22 cellular contexts compared by ENCODE assay signal in genomic region chr13:110450016-110450900, GRCh38.
A peak's percentile ranks its signal among the peaks of the same experiment; 100 is the strongest.
DNase-seq lines count a peak whose midpoint lies in the region; ATAC-seq, FAIRE-seq and TF ChIP-seq lines count a peak whose summit lies in the region.
"Had no signal": no experiment of that assay in that cellular context is flagged by ENCODE, and none has a peak within 500 bp of the region (broad histone marks: within the 10 kb centered on the region; RNA-seq: fewer than 3 reads in every experiment).

No MANE protein-coding gene starts in this region.

- H3K27ac Mint-ChIP-seq in Caco-2 (ENCODE audit: unreplicated experiment) = peak overlapping the region; percentile 89
- H3K27ac Mint-ChIP-seq in activated CD8-positive, alpha-beta T cell treated with anti-CD3 and anti-CD28 coated beads, Interleukin-2, amount 10 ng/mL, durations not matched to agents 7 days and 5 days = no peak overlapping the region
- H3K27ac Mint-ChIP-seq: CD4-positive, CD25-positive, alpha-beta regulatory T cell; HFFc6 had no signal

- intact Hi-C loops in Caco-2 (cut with micrococcal nuclease; ENCODE audit: unreplicated experiment) = no loop called here
- intact Hi-C loops in kidney (cut with DNase I) = no loop called here

- no peak for TF ChIP-seq CTCF in Caco-2 (IDR thresholded peaks at IDR 0.05; ENCODE audit: insufficient read depth in 1 of 2, low read depth in 1 of 2, low read length in 1 of 2, severe bottlenecking in 1 of 2, unreplicated experiment in 1 of 2)
- no peak for TF ChIP-seq CTCF in RWPE2 (IDR thresholded peaks at IDR 0.05; ENCODE audit: poor library complexity, severe bottlenecking)
- no peak for TF ChIP-seq CTCF in kidney (IDR thresholded peaks at IDR 0.05; ENCODE audit: borderline replicate concordance, extremely low read depth, insufficient read depth)

- DNase-seq in Caco-2 (no peak), RWPE2 (ENCODE audit: low spot score) (no peak), kidney (peak; percentile 37), GM19238 (ENCODE audit: insufficient read length, low spot score) (no peak), OCI-M1 (lab: John Stamatoyannopoulos, UW) (no peak), COR-L47 (lab: John Stamatoyannopoulos, UW) (no peak)
- no peak for DNase-seq in activated CD8-positive, alpha-beta T cell treated with anti-CD3 and anti-CD28 coated beads, Interleukin-2, amount 10 ng/mL, durations not matched to agents 7 days and 5 days
- DNase-seq: BE2C; CD4-positive, CD25-positive, alpha-beta regulatory T cell; DMS153; GF-D8; HFFc6; NCI-H1417 treated with DMSO at 0.1 percent for 48 hours; NCI-H187 treated with DMSO at 0.1 percent for 48 hours; NCI-H2227 treated with DMSO at 0.1 percent for 48 hours; NCI-H510A treated with DMSO at 0.1 percent for 48 hours; NCI-H774 had no signal

- H3K9ac ChIP-seq in kidney (ENCODE audit: low read length in 2 of 2) = no peak overlapping the region
- no peak overlapping the region for H3K9ac ChIP-seq in rectal smooth muscle tissue (ENCODE audit: low read length)
- H3K9ac ChIP-seq: KMS-11 had no signal

- H3K4me1 Mint-ChIP-seq in Caco-2 (ENCODE audit: low read depth, unreplicated experiment) = peaks cover 55% of the 10 kb centered on the region
- no peaks in the 10 kb centered on the region for H3K4me1 Mint-ChIP-seq in activated CD8-positive, alpha-beta T cell treated with anti-CD3 and anti-CD28 coated beads, Interleukin-2, amount 10 ng/mL, durations not matched to agents 7 days and 5 days (ENCODE audit: low read depth)

- H3K27ac ChIP-seq in RWPE2 (ENCODE audit: poor library complexity, severe bottlenecking) = peak overlapping the region; percentile 95
- no peak overlapping the region for H3K27ac ChIP-seq in kidney (ENCODE audit: low read depth in 2 of 2, low read length in 2 of 2)
- peak overlapping the region; percentile 69 for H3K27ac ChIP-seq in rectal smooth muscle tissue (ENCODE audit: low read depth, low read length)
- H3K27ac ChIP-seq: KMS-11 had no signal

- no TSS peak for BruUV-seq in Caco-2 (replicated peaks; lab: Mats Ljungman, UMichigan)

- no peak for ATAC-seq in RWPE2 (ENCODE audit: low read depth)
- no peak for ATAC-seq in activated CD8-positive, alpha-beta T cell treated with anti-CD3 and anti-CD28 coated beads, Interleukin-2, amount 10 ng/mL, durations not matched to agents 7 days and 5 days

- H3K27me3 ChIP-seq in Caco-2 (replicated peaks; ENCODE audit: control insufficient read depth, insufficient read depth, low read length) (no peaks in the 10 kb centered on the region), RWPE2 (ENCODE audit: insufficient read depth, poor library complexity, severe bottlenecking) (no peaks in the 10 kb centered on the region), rectal smooth muscle tissue (ENCODE audit: control insufficient read depth, insufficient read depth, low read length) (no peaks in the 10 kb centered on the region)
- H3K27me3 ChIP-seq: BE2C, SJSA1 had no signal

- no peaks in the 10 kb centered on the region for H3K27me3 Mint-ChIP-seq in Caco-2 (ENCODE audit: insufficient read depth, unreplicated experiment)
- H3K27me3 Mint-ChIP-seq in activated CD8-positive, alpha-beta T cell treated with anti-CD3 and anti-CD28 coated beads, Interleukin-2, amount 10 ng/mL, durations not matched to agents 7 days and 5 days (ENCODE audit: low read depth) = peaks cover 9% of the 10 kb centered on the region
- H3K27me3 Mint-ChIP-seq: CD4-positive, CD25-positive, alpha-beta regulatory T cell had no signal

- H3K4me3 Mint-ChIP-seq in Caco-2 (ENCODE audit: unreplicated experiment) = no peak overlapping the region
- H3K4me3 Mint-ChIP-seq in activated CD8-positive, alpha-beta T cell treated with anti-CD3 and anti-CD28 coated beads, Interleukin-2, amount 10 ng/mL, durations not matched to agents 7 days and 5 days = no peak overlapping the region
- H3K4me3 Mint-ChIP-seq: CD4-positive, CD25-positive, alpha-beta regulatory T cell; HFFc6 had no signal

- no peak for FAIRE-seq in kidney (lab: Jason Lieb, UNC)
- FAIRE-seq: A204.1, GM19239 had no signal

- H3K4me1 ChIP-seq in Caco-2 = peaks cover 57% of the 10 kb centered on the region
- peaks cover 34% of the 10 kb centered on the region for H3K4me1 ChIP-seq in RWPE2 (ENCODE audit: insufficient read depth, poor library complexity, severe bottlenecking)
- no peaks in the 10 kb centered on the region for H3K4me1 ChIP-seq in kidney (ENCODE audit: control insufficient read depth in 1 of 2, insufficient read depth in 1 of 2, low read depth in 1 of 2, low read length in 2 of 2)
- peaks cover 18% of the 10 kb centered on the region for H3K4me1 ChIP-seq in rectal smooth muscle tissue (ENCODE audit: control insufficient read depth, insufficient read depth, low read length)
- H3K4me1 ChIP-seq: BE2C had no signal

- H3K9me3 Mint-ChIP-seq in Caco-2 (ENCODE audit: unreplicated experiment) = no peaks in the 10 kb centered on the region
- H3K9me3 Mint-ChIP-seq in activated CD8-positive, alpha-beta T cell treated with anti-CD3 and anti-CD28 coated beads, Interleukin-2, amount 10 ng/mL, durations not matched to agents 7 days and 5 days (ENCODE audit: insufficient read depth) = no peaks in the 10 kb centered on the region
- H3K9me3 Mint-ChIP-seq: HFFc6 had no signal

- POLR2A ChIA-PET in Caco-2 (lab: Charles Lee) = no interaction called here
- POLR2A ChIA-PET in activated CD8-positive, alpha-beta T cell treated with anti-CD3 and anti-CD28 coated beads, Interleukin-2, amount 10 ng/mL, durations not matched to agents 7 days and 5 days (lab: Charles Lee) = no interaction called here

- H3K36me3 ChIP-seq in Caco-2 (ENCODE audit: control insufficient read depth, insufficient read depth, low read length) (no peaks in the 10 kb centered on the region), RWPE2 (ENCODE audit: low read depth) (peaks cover 62% of the 10 kb centered on the region), kidney (ENCODE audit: control insufficient read depth in 1 of 2, insufficient read depth in 2 of 2, low read length in 2 of 2) (peaks cover 7 to 28% of the 10 kb centered on the region in 2 donors), rectal smooth muscle tissue (ENCODE audit: control insufficient read depth, insufficient read depth, low read length) (peaks cover 16% of the 10 kb centered on the region)
- H3K36me3 ChIP-seq: BE2C had no signal

- peaks cover 14% of the 10 kb centered on the region for H3K36me3 Mint-ChIP-seq in Caco-2 (ENCODE audit: insufficient read depth, unreplicated experiment)
- H3K36me3 Mint-ChIP-seq in activated CD8-positive, alpha-beta T cell treated with anti-CD3 and anti-CD28 coated beads, Interleukin-2, amount 10 ng/mL, durations not matched to agents 7 days and 5 days (ENCODE audit: low read depth) = no peaks in the 10 kb centered on the region
- H3K36me3 Mint-ChIP-seq: CD4-positive, CD25-positive, alpha-beta regulatory T cell had no signal

- CTCF ChIA-PET in Caco-2 (lab: Charles Lee) = no interaction called here
- CTCF ChIA-PET in activated CD8-positive, alpha-beta T cell treated with anti-CD3 and anti-CD28 coated beads, Interleukin-2, amount 10 ng/mL, durations not matched to agents 7 days and 5 days (lab: Charles Lee) = no interaction called here

- H3K4me3 ChIP-seq in Caco-2 (ENCODE audit: low read depth, low read length) (no peak overlapping the region), RWPE2 (ENCODE audit: severe bottlenecking) (no peak overlapping the region), kidney (ENCODE audit: low read length in 2 of 2) (no peak overlapping the region), rectal smooth muscle tissue (ENCODE audit: low read length) (no peak overlapping the region)
- H3K4me3 ChIP-seq: SJSA1 had no signal

- H3K9me3 ChIP-seq in Caco-2 (no peaks in the 10 kb centered on the region), RWPE2 (ENCODE audit: severe bottlenecking) (no peaks in the 10 kb centered on the region), kidney (ENCODE audit: control insufficient read depth in 1 of 2, low read length in 2 of 2) (no peaks in the 10 kb centered on the region)
- H3K9me3 ChIP-seq: BE2C, SJSA1 had no signal

Comparison
In these comparisons a context has a peak if more than half of its experiments do, and no peak if none do; other contexts are left out.
1. H3K27ac ChIP-seq: peak in RWPE2 (single experiment) and rectal smooth muscle tissue (single experiment); none in kidney (0 of 2).